In the genomic region with DNA sequence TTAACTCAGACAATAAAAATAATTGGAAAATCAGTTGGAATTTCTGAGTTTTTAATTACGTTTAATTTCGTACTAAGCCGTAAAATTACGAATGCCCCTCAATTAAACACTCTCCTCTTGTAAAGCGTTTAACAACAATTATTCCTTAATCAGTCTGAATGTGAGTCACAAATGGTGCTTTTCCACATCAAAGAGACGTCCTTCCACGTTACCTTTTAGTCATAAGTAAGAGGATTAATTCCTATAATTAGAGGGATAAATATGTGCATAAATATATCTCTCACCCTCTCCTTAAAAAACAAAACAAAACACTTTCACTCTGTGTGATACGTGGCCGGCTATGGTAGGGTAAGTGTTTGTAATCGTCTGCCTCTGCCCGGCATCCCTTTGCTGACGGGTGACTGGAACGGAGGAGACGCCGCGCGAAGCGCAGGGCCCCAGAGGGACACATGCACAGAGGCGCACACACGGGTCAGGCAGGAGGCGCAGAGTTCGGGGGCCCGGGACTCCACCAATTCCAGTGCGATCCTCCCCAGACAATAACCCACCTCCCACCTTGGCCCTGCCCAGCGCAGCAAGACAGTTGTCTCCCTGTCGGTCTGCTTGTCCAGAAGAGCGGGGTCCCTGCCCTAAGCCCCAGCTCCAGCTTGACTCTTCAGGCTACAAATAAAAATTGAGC, we compare ENCODE assay signal across 1 cellular context.
TF ChIP-seq lines count a peak whose summit lies in the region.

No MANE protein-coding gene starts in this region.

TF ChIP-seq in K562, 482 proteins besides CTCF, POLR2A, EP300 and RAD21 (continued from another document):
- no peak for TF ChIP-seq ZBTB11 (CRISPR knock-in tag; IDR thresholded peaks at IDR 0.05)
